12 cellular contexts compared by ENCODE assay signal in genomic region chr17:1646199-1646875, GRCh38. TPM values are rescaled to one million over a fixed set of nuclear protein-coding genes. Genes with fewer than 3 reads are reported as not detected.
DNase-seq lines count a peak whose midpoint lies in the region; ATAC-seq, FAIRE-seq and TF ChIP-seq lines count a peak whose summit lies in the region.
"Had no signal": no experiment of that assay in that cellular context is flagged by ENCODE, and none has a peak within 500 bp of the region (broad histone marks: within the 10 kb centered on the region; RNA-seq: fewer than 3 reads in every experiment).

No MANE protein-coding gene starts in this region.

- DNase-seq in activated naive CD8-positive, alpha-beta T cell treated with anti-CD3 and anti-CD28 coated beads, Interleukin-2, amount 10 ng/mL, durations not matched to agents 7 days and 5 days = no peak
- no peak for DNase-seq in activated naive CD8-positive, alpha-beta T cell treated with anti-CD3 and anti-CD28 coated beads for 36 hours
- no peak for DNase-seq in GM12878 (ENCODE audit: low read depth, low spot score)
- DNase-seq in mesothelial cell of epicardium (ENCODE audit: low spot score in 2 of 2, unreplicated experiment in 2 of 2) = no peak
- DNase-seq in testis = no peak
- DNase-seq in DMS79 (lab: John Stamatoyannopoulos, UW) = no peak
- DNase-seq in pons (ENCODE audit: low spot score) = no peak
- DNase-seq in NCI-H2107 (lab: John Stamatoyannopoulos, UW) = no peak
- DNase-seq: activated CD4-positive, alpha-beta T cell treated with anti-CD3 and anti-CD28 coated beads, Interleukin-2, amount 50 U/mL, for 4 hours; activated naive CD4-positive, alpha-beta T cell treated with anti-CD3 and anti-CD28 coated beads for 36 hours; DND-41; NCI-H2171 had no signal

- H3K9me3 Mint-ChIP-seq in activated naive CD8-positive, alpha-beta T cell treated with anti-CD3 and anti-CD28 coated beads, Interleukin-2, amount 10 ng/mL, durations not matched to agents 7 days and 5 days = no peaks in the 10 kb centered on the region
- H3K9me3 Mint-ChIP-seq in activated naive CD8-positive, alpha-beta T cell treated with anti-CD3 and anti-CD28 coated beads for 36 hours = no peaks in the 10 kb centered on the region
- H3K9me3 Mint-ChIP-seq in mesothelial cell of epicardium = no peaks in the 10 kb centered on the region
- H3K9me3 Mint-ChIP-seq: activated naive CD4-positive, alpha-beta T cell treated with anti-CD3 and anti-CD28 coated beads for 36 hours had no signal

- no TSS peak for BruUV-seq in GM12878 (replicated peaks; lab: Mats Ljungman, UMichigan)

- no peak for FAIRE-seq in GM12878 (lab: Jason Lieb, UNC)

- H3K4me1 ChIP-seq in GM12878 (ENCODE audit: control insufficient read depth, insufficient read depth, low read length) (peaks cover 38% of the 10 kb centered on the region), testis (peaks cover 26% of the 10 kb centered on the region)

- CTCF ChIA-PET in GM12878 (lab: Yijun Ruan, JAX) = interaction anchor here (0.7 to 1.7 kb wide), 5 partner anchors 12 to 72 kb away, joined by 3 to 6 read pairs (median 4); no protein-coding TSS in a partner anchor

- no peak for ATAC-seq in activated naive CD8-positive, alpha-beta T cell treated with anti-CD3 and anti-CD28 coated beads, Interleukin-2, amount 10 ng/mL, durations not matched to agents 7 days and 5 days (ENCODE audit: low read depth)
- no peak for ATAC-seq in GM12878

- no peak for TF ChIP-seq POLR2A in GM12878 (IDR thresholded peaks at IDR 0.05; ENCODE audit: low read depth, low read length)
- TF ChIP-seq POLR2A in testis (IDR thresholded peaks at IDR 0.05) = no peak

- TF ChIP-seq EP300 in GM12878 (IDR thresholded peaks at IDR 0.05; ENCODE audit: borderline replicate concordance in 1 of 2, control insufficient read depth in 1 of 2, low read depth in 2 of 2, low read length in 2 of 2) = no peak

- TF ChIP-seq RAD21 in GM12878 (IDR thresholded peaks at IDR 0.05; ENCODE audit: insufficient read depth, low read depth, low read length) = no peak

- H3K27ac Mint-ChIP-seq in activated naive CD8-positive, alpha-beta T cell treated with anti-CD3 and anti-CD28 coated beads, Interleukin-2, amount 10 ng/mL, durations not matched to agents 7 days and 5 days = peak overlapping the region; percentile 83
- no peak overlapping the region for H3K27ac Mint-ChIP-seq in activated naive CD8-positive, alpha-beta T cell treated with anti-CD3 and anti-CD28 coated beads for 36 hours
- H3K27ac Mint-ChIP-seq in mesothelial cell of epicardium = no peak overlapping the region
- H3K27ac Mint-ChIP-seq: activated naive CD4-positive, alpha-beta T cell treated with anti-CD3 and anti-CD28 coated beads for 36 hours had no signal

- H3K4me3 ChIP-seq in GM12878 = no peak overlapping the region
- no peak overlapping the region for H3K4me3 ChIP-seq in testis

- H3K9ac ChIP-seq in GM12878 (ENCODE audit: control insufficient read depth, insufficient read depth, low read length) = no peak overlapping the region; the same call in 1 of the 2 replicates

- peaks cover 27% of the 10 kb centered on the region for H3K4me1 Mint-ChIP-seq in activated naive CD8-positive, alpha-beta T cell treated with anti-CD3 and anti-CD28 coated beads, Interleukin-2, amount 10 ng/mL, durations not matched to agents 7 days and 5 days
- H3K4me1 Mint-ChIP-seq in activated naive CD8-positive, alpha-beta T cell treated with anti-CD3 and anti-CD28 coated beads for 36 hours = peaks cover 34% of the 10 kb centered on the region
- H3K4me1 Mint-ChIP-seq in mesothelial cell of epicardium = peaks cover 25% of the 10 kb centered on the region

- H3K4me3 Mint-ChIP-seq in activated naive CD8-positive, alpha-beta T cell treated with anti-CD3 and anti-CD28 coated beads, Interleukin-2, amount 10 ng/mL, durations not matched to agents 7 days and 5 days = no peak overlapping the region
- no peak overlapping the region for H3K4me3 Mint-ChIP-seq in activated naive CD8-positive, alpha-beta T cell treated with anti-CD3 and anti-CD28 coated beads for 36 hours
- peak overlapping the region; percentile 22 for H3K4me3 Mint-ChIP-seq in mesothelial cell of epicardium
- H3K4me3 Mint-ChIP-seq: activated naive CD4-positive, alpha-beta T cell treated with anti-CD3 and anti-CD28 coated beads for 36 hours had no signal

- peaks cover 2 to 9% of the 10 kb centered on the region in 2 experiments; a peak in 3 of 4 replicates for H3K36me3 ChIP-seq in GM12878 (ENCODE audit: control insufficient read depth in 2 of 2, insufficient read depth in 2 of 2, low read length in 1 of 2)
- no peaks in the 10 kb centered on the region for H3K36me3 ChIP-seq in testis (ENCODE audit: low read depth, missing control alignments)

- H4K20me1 ChIP-seq in GM12878 (ENCODE audit: control insufficient read depth, insufficient read depth) = no peaks in the 10 kb centered on the region

- in situ Hi-C loops in GM12878 (cut with MboI) = no loop called here

- POLR2A ChIA-PET in activated naive CD8-positive, alpha-beta T cell treated with anti-CD3 and anti-CD28 coated beads, Interleukin-2, amount 10 ng/mL, durations not matched to agents 7 days and 5 days (lab: Charles Lee) = no interaction called here
- POLR2A ChIA-PET in GM12878 (lab: Charles Lee) = no interaction called here

- no peaks in the 10 kb centered on the region for H3K27me3 Mint-ChIP-seq in activated naive CD8-positive, alpha-beta T cell treated with anti-CD3 and anti-CD28 coated beads, Interleukin-2, amount 10 ng/mL, durations not matched to agents 7 days and 5 days
- H3K27me3 Mint-ChIP-seq in activated naive CD8-positive, alpha-beta T cell treated with anti-CD3 and anti-CD28 coated beads for 36 hours = no peaks in the 10 kb centered on the region
- peaks cover 5% of the 10 kb centered on the region for H3K27me3 Mint-ChIP-seq in mesothelial cell of epicardium (ENCODE audit: low read depth)

- H2AFZ ChIP-seq in GM12878 (ENCODE audit: control insufficient read depth, low read depth, low read length) = no peak overlapping the region

- intact Hi-C loops in GM12878 (cut with micrococcal nuclease; ENCODE audit: unreplicated experiment) (loop anchor here (10.0 kb wide), 1 partner anchor 372 kb away; the partner anchor contains the start of genes BHLHA9 and TRARG1), testis (cut with DNase I; ENCODE audit: low total_unique reads) (loop anchor here (5.0 kb wide), 1 partner anchor 69 kb away; no protein-coding TSS in a partner anchor)

- peaks cover 5% of the 10 kb centered on the region for H3K79me2 ChIP-seq in GM12878 (ENCODE audit: control insufficient read depth, insufficient read depth, low read length)

- SMC1A ChIA-PET in GM12878 (lab: Charles Lee; ENCODE audit: uncharacterized antibody, unreplicated experiment) = interaction anchor here (0.9 to 1.3 kb wide), 2 partner anchors 14 to 72 kb away, joined by 3 read pairs; no protein-coding TSS in a partner anchor

- peaks cover 4% of the 10 kb centered on the region for H3K36me3 Mint-ChIP-seq in activated naive CD8-positive, alpha-beta T cell treated with anti-CD3 and anti-CD28 coated beads, Interleukin-2, amount 10 ng/mL, durations not matched to agents 7 days and 5 days
- no peaks in the 10 kb centered on the region for H3K36me3 Mint-ChIP-seq in activated naive CD8-positive, alpha-beta T cell treated with anti-CD3 and anti-CD28 coated beads for 36 hours
- H3K36me3 Mint-ChIP-seq in mesothelial cell of epicardium = no peaks in the 10 kb centered on the region

- RAD21 ChIA-PET in GM12878 (lab: Charles Lee; ENCODE audit: unreplicated experiment) = interaction anchor here (1.1 kb wide), 1 partner anchor 16 kb away, joined by 3 read pairs; no protein-coding TSS in a partner anchor

- 0 out of 2 replicates have a peak overlapping the region, but pooled peaks have one; percentile 98 for H3K4me2 ChIP-seq in GM12878 (ENCODE audit: control insufficient read depth, insufficient read depth)

- H3K9me3 ChIP-seq in GM12878 (replicated peaks; ENCODE audit: control insufficient read depth, insufficient read depth, low read length) (no peaks in the 10 kb centered on the region), testis (no peaks in the 10 kb centered on the region)

- H3K27ac ChIP-seq in GM12878 (ENCODE audit: control insufficient read depth, insufficient read depth) (no peak overlapping the region), testis (peak overlapping the region; percentile 31 to 59)

- WGBS in GM12878 (ENCODE audit: insufficient coverage, insufficient replicate concordance, low lambda C conversion rate, missing lambda C conversion rate) = 98% methylated on average over 11 of the region's 13 CpGs
- WGBS in testis, 2 donors = 75 to 83% methylated on average over 12 to 13 of the region's 13 CpGs

- no peaks in the 10 kb centered on the region for H3K27me3 ChIP-seq in GM12878 (replicated peaks in 1 of 2; ENCODE audit: control insufficient read depth in 2 of 2, insufficient read depth in 2 of 2, low read length in 1 of 2)
- no peaks in the 10 kb centered on the region for H3K27me3 ChIP-seq in testis

- TF ChIP-seq CTCF in GM12878 (IDR thresholded peaks at IDR 0.05 in 2 of 3, conservative IDR thresholded peaks at IDR 0.05 in 1 of 3; ENCODE audit: control insufficient read depth in 2 of 3, extremely low read depth in 1 of 3, insufficient read depth in 1 of 3, low read depth in 3 of 3, low read length in 3 of 3) (no peak), mesothelial cell of epicardium (IDR thresholded peaks at IDR 0.05; ENCODE audit: unreplicated experiment) (no peak), testis (IDR thresholded peaks at IDR 0.05) (no peak)

RNA-seq across cellular contexts. Expression of gene SCARF1, which starts 0.8 kb away (rescaled TPM):
- total RNA-seq in activated naive CD8-positive, alpha-beta T cell treated with anti-CD3 and anti-CD28 coated beads, Interleukin-2, amount 10 ng/mL, durations not matched to agents 7 days and 5 days = 1 to 10 TPM; 6.0 to 6.5 TPM
- total RNA-seq in activated naive CD8-positive, alpha-beta T cell treated with anti-CD3 and anti-CD28 coated beads for 36 hours = 1 to 10 TPM; 2.5 to 2.6 TPM
- 3.1 and 5.3 TPM in 2 replicates for total RNA-seq in GM12878 (2013; cell fraction: nucleolus; rRNA removed)
- total RNA-seq in GM12878 (2014; rRNA removed) (0.73 and 1.1 TPM in 2 replicates), GM12878 (2014; rRNA removed; fragmentation: Illumina TruSeq; extraction: Trizol) (0.40 and 0.51 TPM in 2 replicates), GM12878 (2021) (1.4 and 1.7 TPM in 2 replicates), mesothelial cell of epicardium (1.5 to 2.1 TPM (median 1.8 TPM) in 3 replicates), testis (10 to 100 TPM in 1 of 2 donors, 1 to 10 TPM in 1; 9.3 to 11.6 TPM)
- polyA plus RNA-seq in GM12878 (2011; ENCODE audit: low read depth) = 0.16 TPM
- polyA plus RNA-seq in GM12878 (2011; rRNA removed) (0.27 and 0.45 TPM in 2 replicates), GM12878 (2014; fragmentation: Illumina TruSeq; extraction: Trizol) (0.26 TPM in 1 of 2 replicates, not detected in the other), GM12878 (2014; fragmentation: Nextera tagmentation; extraction: Ambion mirVana) (under 1 TPM; 0.10 to 0.15 TPM), GM12878 (2014; rRNA removed) (1.0 and 1.9 TPM in 2 replicates), GM12878 (2016; fragmentation: Nextera tagmentation; extraction: Ambion mirVana) (under 1 TPM; 0.33 to 0.54 TPM), testis (ENCODE audit: insufficient read depth, low read depth, low replicate concordance) (4.7 TPM)
- 0.67 and 0.87 TPM in 2 replicates for polyA plus RNA-seq in GM12878 (2011; cell fraction: cytosol; rRNA removed)
- 2.6 and 3.5 TPM in 2 replicates for polyA plus RNA-seq in GM12878 (2011; cell fraction: nucleus; rRNA removed)
- polyA plus RNA-seq in GM12878 (2012) = 0.84 TPM in 2 replicates
- 0.15 and 0.52 TPM in 2 replicates for polyA minus RNA-seq in GM12878 (2011; rRNA and poly(A)+ RNA removed)
- polyA minus RNA-seq in GM12878 (2011; cell fraction: cytosol; rRNA and poly(A)+ RNA removed) = 0.31 and 0.53 TPM in 2 replicates
- 0.77 and 0.85 TPM in 2 replicates for polyA minus RNA-seq in GM12878 (2011; cell fraction: nucleus; rRNA and poly(A)+ RNA removed)

RNA-seq across cellular contexts. Expression of gene RILP, which starts 3.3 kb away (rescaled TPM):
- 1 to 10 TPM; 8.2 to 8.9 TPM for total RNA-seq in activated naive CD8-positive, alpha-beta T cell treated with anti-CD3 and anti-CD28 coated beads, Interleukin-2, amount 10 ng/mL, durations not matched to agents 7 days and 5 days
- total RNA-seq in activated naive CD8-positive, alpha-beta T cell treated with anti-CD3 and anti-CD28 coated beads for 36 hours = 1 to 10 TPM; 3.2 to 3.4 TPM
- total RNA-seq in GM12878 (2013; cell fraction: nucleolus; rRNA removed) = 2.9 and 5.4 TPM in 2 replicates
- 5.3 and 6.0 TPM in 2 replicates for total RNA-seq in GM12878 (2014; rRNA removed)
- 2.4 and 3.3 TPM in 2 replicates for total RNA-seq in GM12878 (2014; rRNA removed; fragmentation: Illumina TruSeq; extraction: Trizol)
- total RNA-seq in GM12878 (2021) = 3.5 and 4.2 TPM in 2 replicates
- 0.72 TPM for polyA plus RNA-seq in GM12878 (2011; ENCODE audit: low read depth)
- 1.2 and 2.0 TPM in 2 replicates for polyA plus RNA-seq in GM12878 (2011; rRNA removed)
- polyA plus RNA-seq in GM12878 (2011; cell fraction: cytosol; rRNA removed) = 2.3 and 2.8 TPM in 2 replicates
- polyA plus RNA-seq in GM12878 (2011; cell fraction: nucleus; rRNA removed) = 5.5 and 7.1 TPM in 2 replicates
- 2.0 and 2.2 TPM in 2 replicates for polyA plus RNA-seq in GM12878 (2012)
- 0.79 and 2.6 TPM in 2 replicates for polyA plus RNA-seq in GM12878 (2014; fragmentation: Illumina TruSeq; extraction: Trizol)
- polyA plus RNA-seq in GM12878 (2014; fragmentation: Nextera tagmentation; extraction: Ambion mirVana) = under 1 TPM in 1 of 2 experiments, not detected in 1; 0.60 TPM
- polyA plus RNA-seq in GM12878 (2014; rRNA removed) = 6.1 and 8.1 TPM in 2 replicates
- 1 to 10 TPM; 2.2 to 3.5 TPM for polyA plus RNA-seq in GM12878 (2016; fragmentation: Nextera tagmentation; extraction: Ambion mirVana)
- 0.80 and 0.88 TPM in 2 replicates for polyA minus RNA-seq in GM12878 (2011; rRNA and poly(A)+ RNA removed)
- 1.4 and 2.0 TPM in 2 replicates for polyA minus RNA-seq in GM12878 (2011; cell fraction: cytosol; rRNA and poly(A)+ RNA removed)
- 1.5 and 3.4 TPM in 2 replicates for polyA minus RNA-seq in GM12878 (2011; cell fraction: nucleus; rRNA and poly(A)+ RNA removed)
- total RNA-seq in mesothelial cell of epicardium = 3.4 to 3.8 TPM (median 3.5 TPM) in 3 replicates
- total RNA-seq in testis = 10 to 100 TPM; 30.6 to 32.5 TPM
- polyA plus RNA-seq in testis (ENCODE audit: insufficient read depth, low read depth, low replicate concordance) = 8.4 TPM

RNA-seq across cellular contexts. Expression of gene SLC43A2, which starts 17.7 kb away (rescaled TPM):
- total RNA-seq in activated naive CD8-positive, alpha-beta T cell treated with anti-CD3 and anti-CD28 coated beads, Interleukin-2, amount 10 ng/mL, durations not matched to agents 7 days and 5 days = 1 to 10 TPM; 2.1 to 2.5 TPM
- 1 to 10 TPM; 3.7 to 4.6 TPM for total RNA-seq in activated naive CD8-positive, alpha-beta T cell treated with anti-CD3 and anti-CD28 coated beads for 36 hours
- 26.0 and 27.2 TPM in 2 replicates for total RNA-seq in GM12878 (2013; cell fraction: nucleolus; rRNA removed)
- total RNA-seq in GM12878 (2014; rRNA removed) (9.4 and 11.6 TPM in 2 replicates), GM12878 (2014; rRNA removed; fragmentation: Illumina TruSeq; extraction: Trizol) (3.5 and 4.7 TPM in 2 replicates), GM12878 (2021) (14.0 and 14.1 TPM in 2 replicates), mesothelial cell of epicardium (12.4 to 13.3 TPM (median 12.4 TPM) in 3 replicates), testis (10 to 100 TPM; 12.4 to 15.7 TPM)
- 1.0 TPM for polyA plus RNA-seq in GM12878 (2011; ENCODE audit: low read depth)
- polyA plus RNA-seq in GM12878 (2011; rRNA removed) (1.7 and 2.9 TPM in 2 replicates), GM12878 (2014; fragmentation: Illumina TruSeq; extraction: Trizol) (1.6 and 3.9 TPM in 2 replicates), GM12878 (2014; fragmentation: Nextera tagmentation; extraction: Ambion mirVana) (under 1 TPM; 0.03 to 0.13 TPM), GM12878 (2014; rRNA removed) (12.3 and 12.6 TPM in 2 replicates), GM12878 (2016; fragmentation: Nextera tagmentation; extraction: Ambion mirVana) (1 to 10 TPM; 6.7 to 7.4 TPM), testis (ENCODE audit: insufficient read depth, low read depth, low replicate concordance) (11.7 TPM)
- polyA plus RNA-seq in GM12878 (2011; cell fraction: cytosol; rRNA removed) = 4.9 and 6.0 TPM in 2 replicates
- polyA plus RNA-seq in GM12878 (2011; cell fraction: nucleus; rRNA removed) = 4.3 and 4.8 TPM in 2 replicates
- 3.8 and 3.9 TPM in 2 replicates for polyA plus RNA-seq in GM12878 (2012)
- polyA minus RNA-seq in GM12878 (2011; rRNA and poly(A)+ RNA removed) = 4.2 and 8.9 TPM in 2 replicates
- 2.5 and 6.4 TPM in 2 replicates for polyA minus RNA-seq in GM12878 (2011; cell fraction: cytosol; rRNA and poly(A)+ RNA removed)
- 3.9 and 6.9 TPM in 2 replicates for polyA minus RNA-seq in GM12878 (2011; cell fraction: nucleus; rRNA and poly(A)+ RNA removed)

RNA-seq across cellular contexts. Expression of gene PRPF8, which starts 38.3 kb away (rescaled TPM):
- 100 to 1,000 TPM; 346 to 350 TPM for total RNA-seq in activated naive CD8-positive, alpha-beta T cell treated with anti-CD3 and anti-CD28 coated beads, Interleukin-2, amount 10 ng/mL, durations not matched to agents 7 days and 5 days
- 100 to 1,000 TPM; 418 to 428 TPM for total RNA-seq in activated naive CD8-positive, alpha-beta T cell treated with anti-CD3 and anti-CD28 coated beads for 36 hours
- total RNA-seq in GM12878 (2013; cell fraction: nucleolus; rRNA removed) = 308 and 355 TPM in 2 replicates
- total RNA-seq in GM12878 (2014; rRNA removed) = 119 and 157 TPM in 2 replicates
- total RNA-seq in GM12878 (2014; rRNA removed; fragmentation: Illumina TruSeq; extraction: Trizol) = 75.0 and 77.2 TPM in 2 replicates
- total RNA-seq in GM12878 (2021) = 313 and 337 TPM in 2 replicates
- 951 TPM for polyA plus RNA-seq in GM12878 (2011; ENCODE audit: low read depth)
- polyA plus RNA-seq in GM12878 (2011; rRNA removed) = 45.4 and 156 TPM in 2 replicates
- polyA plus RNA-seq in GM12878 (2011; cell fraction: cytosol; rRNA removed) = 122 and 145 TPM in 2 replicates
- polyA plus RNA-seq in GM12878 (2011; cell fraction: nucleus; rRNA removed) = 325 and 335 TPM in 2 replicates
- polyA plus RNA-seq in GM12878 (2012) = 137 and 153 TPM in 2 replicates
- 193 and 227 TPM in 2 replicates for polyA plus RNA-seq in GM12878 (2014; fragmentation: Illumina TruSeq; extraction: Trizol)
- 100 to 1,000 TPM; 133 to 167 TPM for polyA plus RNA-seq in GM12878 (2014; fragmentation: Nextera tagmentation; extraction: Ambion mirVana)
- 123 and 163 TPM in 2 replicates for polyA plus RNA-seq in GM12878 (2014; rRNA removed)
- polyA plus RNA-seq in GM12878 (2016; fragmentation: Nextera tagmentation; extraction: Ambion mirVana) = 100 to 1,000 TPM; 224 to 238 TPM
- polyA minus RNA-seq in GM12878 (2011; rRNA and poly(A)+ RNA removed) = 229 and 378 TPM in 2 replicates
- 198 and 260 TPM in 2 replicates for polyA minus RNA-seq in GM12878 (2011; cell fraction: cytosol; rRNA and poly(A)+ RNA removed)
- polyA minus RNA-seq in GM12878 (2011; cell fraction: nucleus; rRNA and poly(A)+ RNA removed) = 124 and 187 TPM in 2 replicates
- 331 to 354 TPM (median 334 TPM) in 3 replicates for total RNA-seq in mesothelial cell of epicardium
- total RNA-seq in testis = 100 to 1,000 TPM; 307 to 325 TPM
- polyA plus RNA-seq in testis (ENCODE audit: insufficient read depth, low read depth, low replicate concordance) = 315 TPM
